25 cellular contexts compared by ENCODE assay signal in the genomic region with DNA sequence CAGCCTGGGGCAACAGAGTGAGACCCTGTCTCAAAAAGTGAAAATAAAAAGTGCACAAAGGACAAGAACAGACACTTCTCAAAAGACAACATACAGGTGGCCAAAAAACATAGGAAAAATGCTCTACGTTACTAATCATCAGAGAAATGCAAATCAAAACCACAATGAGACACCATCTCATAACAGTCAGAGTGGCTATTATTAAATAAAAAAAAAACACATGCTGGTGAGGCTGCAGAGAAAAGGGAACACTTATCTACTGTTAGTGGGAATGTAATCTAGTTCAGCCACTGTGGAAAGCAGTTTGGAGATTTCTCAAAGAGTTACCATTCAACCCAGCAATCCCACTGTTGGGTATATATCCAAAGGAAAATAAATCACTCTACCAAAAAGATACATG.
A peak's percentile ranks its signal among the peaks of the same experiment; 100 is the strongest.
DNase-seq lines count a peak whose midpoint lies in the region; ATAC-seq and TF ChIP-seq lines count a peak whose summit lies in the region.
"Had no signal": no experiment of that assay in that cellular context is flagged by ENCODE, and none has a peak within 500 bp of the region (broad histone marks: within the 10 kb centered on the region; RNA-seq: fewer than 3 reads in every experiment).

No MANE protein-coding gene starts in this region.

- peaks cover 25% of the 10 kb centered on the region for H3K4me1 ChIP-seq in DOHH2 (ENCODE audit: control insufficient read depth, low read length)
- no peaks in the 10 kb centered on the region for H3K4me1 ChIP-seq in smooth muscle cell (ENCODE audit: low read depth)
- H3K4me1 ChIP-seq: Peyer's patch had no signal

- H3F3A ChIP-seq in DOHH2 (ENCODE audit: control insufficient read depth, insufficient read depth) (no peaks in the 10 kb centered on the region), smooth muscle cell (ENCODE audit: low read depth) (peaks cover 5% of the 10 kb centered on the region)

- H3K4me1 Mint-ChIP-seq in activated B cell treated with CpG ODN at 0.5 μM for 24 hours (peaks cover 19% of the 10 kb centered on the region), memory B cell (peaks cover 12% of the 10 kb centered on the region)
- H3K4me1 Mint-ChIP-seq: GM23338 had no signal

- ATAC-seq in HG02973 (IDR thresholded peaks at IDR 0.05; ENCODE audit: unreplicated experiment) = peak; percentile 35
- no peak for ATAC-seq in activated B cell treated with CpG ODN at 0.5 μM for 24 hours (ENCODE audit: low read depth)
- ATAC-seq in memory B cell (ENCODE audit: low read depth) = no peak
- no peak for ATAC-seq in GM19463 (IDR thresholded peaks at IDR 0.05; ENCODE audit: unreplicated experiment)
- ATAC-seq: GM23338 had no signal

- CTCF ChIA-PET in activated B cell treated with CpG ODN at 0.5 μM for 24 hours (lab: Charles Lee) = no interaction called here

- H3K27me3 ChIP-seq in DOHH2 (ENCODE audit: control insufficient read depth, low read length) (no peaks in the 10 kb centered on the region), dorsolateral prefrontal cortex (no peaks in the 10 kb centered on the region), smooth muscle cell (ENCODE audit: low read depth) (no peaks in the 10 kb centered on the region)
- H3K27me3 ChIP-seq: BLaER1 treated with 17β-estradiol and CSF1 and Interleukin-3, amounts not matched to agents 10 nM and 100 nM; Peyer's patch had no signal

- H3K4me2 ChIP-seq in DOHH2 (ENCODE audit: low read length) = peak overlapping the region; percentile 58
- no peak overlapping the region for H3K4me2 ChIP-seq in smooth muscle cell
- H3K4me2 ChIP-seq: GM23338 had no signal

- H3K36me3 Mint-ChIP-seq in activated B cell treated with CpG ODN at 0.5 μM for 24 hours (ENCODE audit: low read depth) (peaks cover 46% of the 10 kb centered on the region), memory B cell (peaks cover 39% of the 10 kb centered on the region)

- peaks cover 2% of the 10 kb centered on the region for H3K9me3 Mint-ChIP-seq in activated B cell treated with CpG ODN at 0.5 μM for 24 hours
- H3K9me3 Mint-ChIP-seq in memory B cell = no peaks in the 10 kb centered on the region
- H3K9me3 Mint-ChIP-seq: GM23338, H9, HFFc6 had no signal

- intact Hi-C loops in activated B cell treated with CpG ODN at 0.5 μM for 24 hours (cut with micrococcal nuclease) = no loop called here
- intact Hi-C loops in dorsolateral prefrontal cortex (cut with DNase I) = no loop called here

- H3K27ac Mint-ChIP-seq in activated B cell treated with CpG ODN at 0.5 μM for 24 hours (peak overlapping the region; percentile 10), memory B cell (peak overlapping the region; percentile 20)
- H3K27ac Mint-ChIP-seq: CD4-positive, alpha-beta T cell; GM23338; HFFc6 had no signal

- DNase-seq in activated B cell treated with CpG ODN at 0.5 μM for 24 hours (no peak), memory B cell (ENCODE audit: low spot score in 2 of 2) (no peak), dorsolateral prefrontal cortex (no peak), smooth muscle cell (lab: John Stamatoyannopoulos, UW; ENCODE audit: unreplicated experiment) (no peak)
- DNase-seq: CD4-positive, alpha-beta T cell; GDM1; H9; HFFc6; KBM-7; MM.1S; NCI-H1048; NCI-H1417; NCI-H1694; NCI-H2029 treated with DMSO at 0.1 percent for 48 hours; NCI-H2227 treated with DMSO at 0.1 percent for 48 hours; NCI-H69; OCI-M1; Peyer's patch; SHP77 treated with DMSO at 0.1 percent for 48 hours had no signal

- H2AFZ ChIP-seq in smooth muscle cell (ENCODE audit: low read depth) = no peak overlapping the region
- H2AFZ ChIP-seq: GM23338 had no signal

- H3K27me3 Mint-ChIP-seq in activated B cell treated with CpG ODN at 0.5 μM for 24 hours (no peaks in the 10 kb centered on the region), memory B cell (no peaks in the 10 kb centered on the region)
- H3K27me3 Mint-ChIP-seq: CD4-positive, alpha-beta T cell had no signal

- H3K79me2 ChIP-seq in DOHH2 (ENCODE audit: control insufficient read depth, low read length) (no peaks in the 10 kb centered on the region), smooth muscle cell (ENCODE audit: low read depth) (no peaks in the 10 kb centered on the region)

- H3K27ac ChIP-seq in DOHH2 (ENCODE audit: low read depth, low read length) (peak overlapping the region; percentile 47), dorsolateral prefrontal cortex (no peak overlapping the region), smooth muscle cell (ENCODE audit: low read depth) (no peak overlapping the region)
- H3K27ac ChIP-seq: BLaER1 treated with 17β-estradiol and CSF1 and Interleukin-3, amounts not matched to agents 10 nM and 100 nM; Peyer's patch; SK-N-MC had no signal

- peak overlapping the region; percentile 48 for H3K4me3 ChIP-seq in DOHH2 (ENCODE audit: low read length)
- H3K4me3 ChIP-seq in dorsolateral prefrontal cortex = no peak overlapping the region
- no peak overlapping the region for H3K4me3 ChIP-seq in smooth muscle cell
- H3K4me3 ChIP-seq: BLaER1 treated with 17β-estradiol and CSF1 and Interleukin-3, amounts not matched to agents 10 nM and 100 nM; GM23338; Peyer's patch; SK-N-MC had no signal

- POLR2A ChIA-PET in activated B cell treated with CpG ODN at 0.5 μM for 24 hours (lab: Charles Lee) = no interaction called here

- H3K9ac ChIP-seq in smooth muscle cell (ENCODE audit: low read depth) = no peak overlapping the region
- H3K9ac ChIP-seq: BLaER1 treated with 17β-estradiol and CSF1 and Interleukin-3, amounts not matched to agents 10 nM and 100 nM had no signal

- H3K36me3 ChIP-seq in DOHH2 (ENCODE audit: control insufficient read depth, low read length) (peaks cover 20% of the 10 kb centered on the region), smooth muscle cell (ENCODE audit: low read depth) (no peaks in the 10 kb centered on the region)

- no peak overlapping the region for H3K4me3 Mint-ChIP-seq in activated B cell treated with CpG ODN at 0.5 μM for 24 hours
- H3K4me3 Mint-ChIP-seq in memory B cell = no peak overlapping the region
- H3K4me3 Mint-ChIP-seq: CD4-positive, alpha-beta T cell; GM23338; H9; HFFc6 had no signal

- H3K9me3 ChIP-seq in DOHH2 (ENCODE audit: control insufficient read depth, insufficient read depth, low read length) (no peaks in the 10 kb centered on the region), smooth muscle cell (replicated peaks; ENCODE audit: low read depth) (no peaks in the 10 kb centered on the region)
- H3K9me3 ChIP-seq: Peyer's patch had no signal

- H4K20me1 ChIP-seq in DOHH2 (ENCODE audit: control insufficient read depth, insufficient read depth, low read depth, low read length) (no peaks in the 10 kb centered on the region), smooth muscle cell (ENCODE audit: low read depth) (peaks cover 76% of the 10 kb centered on the region)
- H4K20me1 ChIP-seq: BLaER1 treated with 17β-estradiol and CSF1 and Interleukin-3, amounts not matched to agents 10 nM and 100 nM had no signal

- WGBS in smooth muscle cell (ENCODE audit: low lambda C conversion rate) = 65% methylated on average over 1 of the region's 1 CpG

- no peaks in the 10 kb centered on the region for H3K9me2 ChIP-seq in DOHH2 (replicated peaks; ENCODE audit: control insufficient read depth, low read length)

- no peak for TF ChIP-seq CTCF in DOHH2 (IDR thresholded peaks at IDR 0.05; ENCODE audit: low read depth, low read length, poor library complexity, severe bottlenecking)
- no peak for TF ChIP-seq CTCF in activated B cell treated with CpG ODN at 0.5 μM for 24 hours (IDR thresholded peaks at IDR 0.05)
- no peak for TF ChIP-seq CTCF in dorsolateral prefrontal cortex (IDR thresholded peaks at IDR 0.05 in 54 of 56, conservative IDR thresholded peaks at IDR 0.05 in 2 of 56; ENCODE audit: low read depth in 1 of 56, partially characterized antibody in 56 of 56)
- no peak for TF ChIP-seq CTCF in smooth muscle cell (IDR thresholded peaks at IDR 0.05; ENCODE audit: borderline replicate concordance, insufficient read depth, poor library complexity, severe bottlenecking)
